Comparison of ENCODE assay signal across 23 cellular contexts in the genomic region with DNA sequence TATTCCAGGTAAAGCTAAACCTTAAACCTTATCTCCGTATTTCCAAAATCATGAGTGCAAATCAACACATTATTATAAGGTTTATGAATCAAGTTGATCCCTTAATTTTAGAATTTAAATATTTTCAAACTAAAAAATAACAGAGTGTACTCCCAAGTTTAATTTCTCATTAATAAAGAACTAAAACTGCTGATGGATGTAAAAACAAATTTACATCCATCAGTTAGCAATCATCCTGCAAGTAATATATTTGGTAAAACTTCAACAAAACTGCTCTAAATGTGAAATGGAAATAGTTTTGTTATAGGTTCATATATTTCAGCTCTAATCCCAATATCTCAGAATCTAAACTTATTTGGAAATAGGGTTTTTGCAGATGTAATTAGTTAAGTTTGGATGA.
"Had no signal": no experiment of that assay in that cellular context is flagged by ENCODE, and none has a peak within 500 bp of the region (broad histone marks: within the 10 kb centered on the region; RNA-seq: fewer than 3 reads in every experiment).

No MANE protein-coding gene starts in this region.

- H3K27me3 ChIP-seq: dorsolateral prefrontal cortex, esophagus muscularis mucosa, foreskin keratinocyte, gastroesophageal sphincter, heart left ventricle, hepatocyte, left lung had no signal

- ATAC-seq: foreskin keratinocyte, gastroesophageal sphincter, heart left ventricle, left cardiac atrium, left lung, left ventricle myocardium superior, lower lobe of right lung, mucosa of descending colon had no signal

- H2AFZ ChIP-seq: hepatocyte had no signal

- H3K27me3 Mint-ChIP-seq: naive B cell had no signal

- H3K4me3 ChIP-seq: coronary artery, dorsolateral prefrontal cortex, esophagus muscularis mucosa, gastroesophageal sphincter, heart left ventricle, hepatocyte, left lung, lower lobe of right lung, mucosa of descending colon had no signal

- H3K4me3 Mint-ChIP-seq: immature natural killer cell, mesothelial cell of epicardium, naive B cell had no signal

- H3K4me1 ChIP-seq: esophagus muscularis mucosa, foreskin keratinocyte, gastroesophageal sphincter, heart left ventricle, left lung, lower lobe of right lung had no signal

- H3K4me1 Mint-ChIP-seq: immature natural killer cell, mesothelial cell of epicardium, naive B cell had no signal

- DNase-seq: dermis blood vessel endothelial cell; dorsolateral prefrontal cortex; effector CD4-positive, alpha-beta T cell; effector memory CD4-positive, alpha-beta T cell; foreskin keratinocyte; heart left ventricle; hypothalamus; immature natural killer cell; islet precursor cell; left cardiac atrium; left lung; left ventricle myocardium superior; lower lobe of right lung; mesenchymal stem cell; mucosa of descending colon; naive B cell had no signal

- H3K36me3 Mint-ChIP-seq: immature natural killer cell, mesothelial cell of epicardium, naive B cell had no signal

- FAIRE-seq: colon, endothelial cell of umbilical vein had no signal

- H3K27ac Mint-ChIP-seq: immature natural killer cell, mesothelial cell of epicardium, naive B cell had no signal

- H3K27ac ChIP-seq: coronary artery, dorsolateral prefrontal cortex, esophagus muscularis mucosa, foreskin keratinocyte, gastroesophageal sphincter, heart left ventricle, hepatocyte, left lung, lower lobe of right lung had no signal

- H3K9me3 Mint-ChIP-seq: mesothelial cell of epicardium had no signal

- H3K36me3 ChIP-seq: esophagus muscularis mucosa, gastroesophageal sphincter, heart left ventricle, left lung, lower lobe of right lung had no signal

- H3K4me2 ChIP-seq: hepatocyte had no signal

- H3K9me3 ChIP-seq: esophagus muscularis mucosa, gastroesophageal sphincter, heart left ventricle, lower lobe of right lung, mucosa of descending colon had no signal
